In the genomic region with DNA sequence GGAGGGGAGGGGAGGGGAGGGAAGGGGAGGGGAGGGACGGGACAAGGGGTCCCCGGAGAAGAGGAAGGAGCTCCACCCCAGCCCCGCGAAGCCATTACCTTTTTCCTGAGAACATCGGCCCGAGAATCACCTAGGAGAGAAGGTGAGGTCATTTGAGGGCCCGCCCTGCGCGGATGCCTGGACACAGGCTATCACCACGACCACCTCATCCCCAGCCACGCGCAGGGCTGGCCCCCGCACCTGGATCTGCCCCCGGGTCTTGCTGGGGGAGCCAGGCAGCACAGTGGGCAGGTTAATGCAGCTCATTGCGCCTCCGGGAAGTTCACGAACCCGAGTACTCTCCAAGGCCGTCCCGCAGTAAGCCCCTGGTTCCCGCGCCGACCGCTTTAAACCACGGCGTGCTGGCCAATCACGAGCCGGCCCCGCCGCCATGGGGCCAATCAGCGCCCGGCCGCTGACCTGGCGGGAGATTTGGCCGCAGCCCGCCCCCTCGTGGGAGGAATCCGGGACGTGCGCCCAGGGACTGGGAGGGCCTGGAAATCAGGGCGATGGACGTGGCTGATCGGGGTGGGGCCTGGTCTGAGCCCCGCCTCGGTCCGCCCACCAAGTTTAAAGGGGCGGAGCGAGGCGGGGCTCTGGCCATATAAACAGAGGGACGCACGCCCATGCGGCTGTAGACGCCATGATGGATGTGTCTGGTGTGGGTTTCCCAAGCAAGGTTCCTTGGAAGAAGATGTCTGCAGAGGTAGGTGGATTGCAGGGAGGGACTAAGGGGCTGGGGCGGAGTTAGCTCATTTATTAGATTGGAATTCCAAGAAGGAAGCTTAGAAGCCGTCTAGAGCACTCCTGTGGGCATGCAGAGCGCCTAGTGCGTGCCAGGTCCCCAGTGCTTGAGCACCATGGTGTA, we compare ENCODE assay signal across 8 cellular contexts. TPM values are rescaled to one million over a fixed set of nuclear protein-coding genes. Genes with fewer than 3 reads are reported as not detected.
A peak's percentile ranks its signal among the peaks of the same experiment; 100 is the strongest.
DNase-seq lines count a peak whose midpoint lies in the region; ATAC-seq and TF ChIP-seq lines count a peak whose summit lies in the region.

A gene with protein sequence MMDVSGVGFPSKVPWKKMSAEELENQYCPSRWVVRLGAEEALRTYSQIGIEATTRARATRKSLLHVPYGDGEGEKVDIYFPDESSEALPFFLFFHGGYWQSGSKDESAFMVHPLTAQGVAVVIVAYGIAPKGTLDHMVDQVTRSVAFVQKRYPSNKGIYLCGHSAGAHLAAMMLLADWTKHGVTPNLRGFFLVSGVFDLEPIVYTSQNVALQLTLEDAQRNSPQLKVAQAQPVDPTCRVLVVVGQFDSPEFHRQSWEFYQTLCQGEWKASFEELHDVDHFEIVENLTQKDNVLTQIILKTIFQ (plus strand): TSS at position 674 of the 907 bp plus-strand sequence. CDS start 9 bp downstream, at position 683.
A gene with protein sequence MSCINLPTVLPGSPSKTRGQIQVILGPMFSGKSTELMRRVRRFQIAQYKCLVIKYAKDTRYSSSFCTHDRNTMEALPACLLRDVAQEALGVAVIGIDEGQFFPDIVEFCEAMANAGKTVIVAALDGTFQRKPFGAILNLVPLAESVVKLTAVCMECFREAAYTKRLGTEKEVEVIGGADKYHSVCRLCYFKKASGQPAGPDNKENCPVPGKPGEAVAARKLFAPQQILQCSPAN (minus strand): TSS at position 364 of the 907 bp plus-strand sequence. CDS start 58 bp downstream, at position 306.

- peak; percentile 88 for ATAC-seq in CD4-positive, alpha-beta T cell (ENCODE audit: poor library complexity)
- ATAC-seq in GM19395 (IDR thresholded peaks at IDR 0.05; ENCODE audit: unreplicated experiment): peak; percentile 90
- peak; percentile 82 for ATAC-seq in HG03565 (IDR thresholded peaks at IDR 0.05; ENCODE audit: unreplicated experiment)
- ATAC-seq in lower lobe of right lung: peak; percentile 97 to 99

- peaks cover 0 to 5% of the 10 kb centered on the region in 2 donors for H3K36me3 ChIP-seq in duodenal mucosa (ENCODE audit: control insufficient read depth in 1 of 2, insufficient read depth in 2 of 2, low read length in 2 of 2)
- H3K36me3 ChIP-seq in lower lobe of right lung: peaks cover 13% of the 10 kb centered on the region

- no peaks in the 10 kb centered on the region for H3K27me3 ChIP-seq in CD4-positive, alpha-beta T cell (ENCODE audit: control insufficient read depth, insufficient read depth, low read length)
- H3K27me3 ChIP-seq in duodenal mucosa (ENCODE audit: control insufficient read depth in 1 of 2, insufficient read depth in 2 of 2, low read length in 2 of 2): no peaks in the 10 kb centered on the region
- no peaks in the 10 kb centered on the region for H3K27me3 ChIP-seq in lower lobe of right lung (ENCODE audit: low read depth)

- H3K9me3 ChIP-seq in CD4-positive, alpha-beta T cell (ENCODE audit: control insufficient read depth, low read length): no peaks in the 10 kb centered on the region
- H3K9me3 ChIP-seq in duodenal mucosa (ENCODE audit: control insufficient read depth in 1 of 2, low read length in 2 of 2) (no peaks in the 10 kb centered on the region), lower lobe of right lung (no peaks in the 10 kb centered on the region)

- peaks cover 16% of the 10 kb centered on the region for H3K4me1 Mint-ChIP-seq in CD4-positive, alpha-beta T cell (ENCODE audit: low read depth)
- H3K4me1 Mint-ChIP-seq in activated CD4-positive, alpha-beta memory T cell treated with anti-CD3 and anti-CD28 coated beads for 36 hours (ENCODE audit: low read depth): peaks cover 29% of the 10 kb centered on the region

- POLR2A ChIA-PET in CD4-positive, alpha-beta T cell (lab: Charles Lee): interaction anchor here (1.0 to 1.9 kb wide), 4 partner anchors 10 to 102 kb away, joined by 3 to 5 read pairs (median 4); no protein-coding TSS in a partner anchor
- POLR2A ChIA-PET in activated CD4-positive, alpha-beta memory T cell treated with anti-CD3 and anti-CD28 coated beads for 36 hours (lab: Charles Lee): interaction anchor here (0.6 to 1.5 kb wide), 9 partner anchors 9 to 286 kb away, joined by 3 to 5 read pairs (median 3); no protein-coding TSS in a partner anchor

- H3K4me1 ChIP-seq in duodenal mucosa (ENCODE audit: control insufficient read depth in 1 of 2, insufficient read depth in 2 of 2, low read length in 2 of 2): peaks cover 5 to 29% of the 10 kb centered on the region in 2 donors
- H3K4me1 ChIP-seq in lower lobe of right lung: peaks cover 54% of the 10 kb centered on the region

- peak within 1 kb of the TSS; percentile 51 to 77 for H3K9ac ChIP-seq in duodenal mucosa (ENCODE audit: low read depth in 1 of 2, low read length in 2 of 2)

- TF ChIP-seq CTCF in CD4-positive, alpha-beta T cell (IDR thresholded peaks at IDR 0.05): peak; percentile 47
- peak; percentile 89 for TF ChIP-seq CTCF in lower lobe of right lung (IDR thresholded peaks at IDR 0.05)

- H3K4me3 ChIP-seq in duodenal mucosa (ENCODE audit: low read depth in 1 of 2, low read length in 2 of 2) (peak within 1 kb of the TSS; percentile 76 to 84), lower lobe of right lung (peak within 1 kb of the TSS; percentile 60)

- peak within 1 kb of the TSS; percentile 84 for H3K4me3 Mint-ChIP-seq in CD4-positive, alpha-beta T cell
- H3K4me3 Mint-ChIP-seq in activated CD4-positive, alpha-beta memory T cell treated with anti-CD3 and anti-CD28 coated beads for 36 hours: peak within 1 kb of the TSS; percentile 90

- H3K27ac Mint-ChIP-seq in CD4-positive, alpha-beta T cell: no peak within 1 kb of the TSS
- peak within 1 kb of the TSS; percentile 75 for H3K27ac Mint-ChIP-seq in activated CD4-positive, alpha-beta memory T cell treated with anti-CD3 and anti-CD28 coated beads for 36 hours

- no peaks in the 10 kb centered on the region for H3K9me3 Mint-ChIP-seq in CD4-positive, alpha-beta T cell
- no peaks in the 10 kb centered on the region for H3K9me3 Mint-ChIP-seq in activated CD4-positive, alpha-beta memory T cell treated with anti-CD3 and anti-CD28 coated beads for 36 hours

- no peaks in the 10 kb centered on the region for H3K27me3 Mint-ChIP-seq in CD4-positive, alpha-beta T cell
- no peaks in the 10 kb centered on the region for H3K27me3 Mint-ChIP-seq in activated CD4-positive, alpha-beta memory T cell treated with anti-CD3 and anti-CD28 coated beads for 36 hours

- H3K27ac ChIP-seq in CD4-positive, alpha-beta T cell (ENCODE audit: low read depth, low read length): no peak within 1 kb of the TSS
- peak within 1 kb of the TSS; percentile 83 for H3K27ac ChIP-seq in duodenal mucosa (ENCODE audit: low read depth, low read length)
- peak within 1 kb of the TSS; percentile 71 for H3K27ac ChIP-seq in lower lobe of right lung

- peak; percentile 45 to 72 (median 68) for DNase-seq in CD4-positive, alpha-beta T cell
- DNase-seq in NCI-H774 (lab: John Stamatoyannopoulos, UW) (peak; percentile 99), lower lobe of right lung (peak; percentile 95)
- peak; percentile 98 for DNase-seq in activated CD4-positive, alpha-beta memory T cell treated with anti-CD3 and anti-CD28 coated beads for 36 hours
- DNase-seq in stimulated activated CD4-positive, alpha-beta T cell treated with anti-CD3 and anti-CD28 coated beads, TNF-alpha, amount 100 ng/mL, for 24 hours (ENCODE audit: low read depth in 3 of 3): peak; percentile 80 to 97 (median 80)

- intact Hi-C loops in CD4-positive, alpha-beta T cell (cut with DNase I, micrococcal nuclease): loop anchor here in 1 of 2 experiments (5.0 kb wide), 1 partner anchor 45 kb away; no protein-coding TSS in a partner anchor
- intact Hi-C loops in activated CD4-positive, alpha-beta memory T cell treated with anti-CD3 and anti-CD28 coated beads for 36 hours (cut with micrococcal nuclease): loop anchor here (1.0 to 5.0 kb wide), 3 partner anchors 18 to 55 kb away; a partner anchor contains a TSS
- intact Hi-C loops in lower lobe of right lung (cut with DNase I): no loop called here

- no peaks in the 10 kb centered on the region for H3K36me3 Mint-ChIP-seq in CD4-positive, alpha-beta T cell (ENCODE audit: low read depth)
- peaks cover 31% of the 10 kb centered on the region for H3K36me3 Mint-ChIP-seq in activated CD4-positive, alpha-beta memory T cell treated with anti-CD3 and anti-CD28 coated beads for 36 hours

- CTCF ChIA-PET in CD4-positive, alpha-beta T cell (lab: Charles Lee): interaction anchor here (0.9 to 1.0 kb wide), 2 partner anchors 18 to 64 kb away, joined by 3 read pairs; no protein-coding TSS in a partner anchor
- CTCF ChIA-PET in activated CD4-positive, alpha-beta memory T cell treated with anti-CD3 and anti-CD28 coated beads for 36 hours (lab: Charles Lee): interaction anchor here (0.7 to 3.2 kb wide), 8 partner anchors 11 to 102 kb away, joined by 3 to 29 read pairs (median 4); no protein-coding TSS in a partner anchor

RNA-seq across cellular contexts. Expression of the first gene that starts in this region (rescaled TPM):
- total RNA-seq in CD4-positive, alpha-beta T cell: under 1 TPM; 0.42 to 0.60 TPM
- total RNA-seq in activated CD4-positive, alpha-beta memory T cell treated with anti-CD3 and anti-CD28 coated beads for 36 hours: 10 to 100 TPM; 16.8 to 19.0 TPM
- 38.6 TPM for total RNA-seq in lower lobe of right lung

RNA-seq across cellular contexts. Expression of the second gene that starts in this region (rescaled TPM):
- total RNA-seq in CD4-positive, alpha-beta T cell: under 1 TPM; 0.78 to 0.88 TPM
- 100 to 1,000 TPM; 188 to 193 TPM for total RNA-seq in activated CD4-positive, alpha-beta memory T cell treated with anti-CD3 and anti-CD28 coated beads for 36 hours
- total RNA-seq in lower lobe of right lung: 6.6 TPM

Comparison
In these comparisons a context has a peak if more than half of its experiments do, and no peak if none do; other contexts are left out.
1. RNA of the first gene that starts in this region (total RNA-seq): 38.6 TPM in lower lobe of right lung (single experiment) and 16.8 to 19.0 TPM in activated CD4-positive, alpha-beta memory T cell treated with anti-CD3 and anti-CD28 coated beads for 36 hours; 0.42 to 0.60 TPM in CD4-positive, alpha-beta T cell; every median in the first group is over 10 times any median in the second.
2. RNA of the second gene that starts in this region (total RNA-seq): 188 to 193 TPM in activated CD4-positive, alpha-beta memory T cell treated with anti-CD3 and anti-CD28 coated beads for 36 hours; 6.6 TPM in lower lobe of right lung (single experiment) and 0.78 to 0.88 TPM in CD4-positive, alpha-beta T cell; every median in the first group is over 10 times any median in the second.
3. Peak in DNase-seq and ATAC-seq in CD4-positive, alpha-beta T cell; RNA of the genes that start here not detected or under 1 TPM.
4. Peak in every context shown above with its lines, with median percentiles within 50 percentile points of each other: ATAC-seq and DNase-seq.